1 cellular context compared by ENCODE assay signal in genomic region chr6:135165031-135165430, GRCh38.
TF ChIP-seq lines count a peak whose summit lies in the region.

No MANE protein-coding gene starts in this region.

TF ChIP-seq in K562, 482 proteins besides CTCF, POLR2A, EP300 and RAD21:
- TF ChIP-seq LCOR (CRISPR knock-in tag; IDR thresholded peaks at IDR 0.05) (no peak), PKNOX1 (IDR thresholded peaks at IDR 0.05) (peak; percentile 56; the same call in 1 of the 2 replicates), NKRF (IDR thresholded peaks at IDR 0.05; ENCODE audit: borderline replicate concordance) (no peak), HNRNPK (IDR thresholded peaks at IDR 0.05; ENCODE audit: low read depth, low read length, poor library complexity, severe bottlenecking) (no peak)
